ENCODE assay signal across 1 cellular context in the genomic region with DNA sequence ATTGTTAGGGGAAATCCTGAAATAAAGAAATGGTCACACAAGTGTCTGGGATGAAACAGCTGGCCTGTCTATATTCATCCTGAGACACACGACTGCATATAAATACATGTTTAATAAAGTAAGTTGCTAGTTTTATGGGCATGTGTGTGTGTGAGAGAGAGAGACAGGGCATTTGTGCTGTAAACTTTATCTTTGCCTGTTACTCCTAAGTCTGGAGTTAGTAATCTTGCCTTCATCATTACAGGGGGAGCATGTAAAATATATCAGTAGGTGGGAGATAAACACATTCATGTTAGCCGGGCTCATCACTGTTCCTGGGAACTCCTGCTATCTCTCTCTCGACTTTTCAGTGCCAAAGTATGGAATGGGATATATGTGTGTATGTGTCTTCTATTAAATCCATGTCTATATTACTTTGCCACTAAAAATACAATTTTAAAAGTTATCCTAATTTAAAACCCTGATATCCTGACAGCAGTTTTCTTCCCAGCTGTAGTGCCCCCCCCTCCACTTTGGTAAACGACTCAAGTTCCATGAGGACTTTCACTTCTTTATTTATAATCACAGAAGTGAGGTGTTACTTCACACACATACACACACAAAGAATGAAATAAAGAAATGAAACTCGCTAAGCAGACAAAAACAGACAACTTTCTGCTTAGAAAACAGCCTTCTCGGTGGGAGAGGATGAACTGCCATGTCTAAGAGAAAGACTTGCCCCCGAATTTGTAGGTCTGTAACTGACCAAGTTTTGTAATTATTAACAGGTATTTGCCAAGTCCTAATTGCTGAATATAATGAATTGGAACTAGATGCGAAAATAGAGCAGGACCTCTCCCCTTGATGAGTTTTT.
TF ChIP-seq lines count a peak whose summit lies in the region.

No MANE protein-coding gene starts in this region.

TF ChIP-seq in IMR-90, 13 proteins besides CTCF, POLR2A, EP300 and RAD21 (continued from another document):
- no peak for TF ChIP-seq MAFK (IDR thresholded peaks at IDR 0.05; ENCODE audit: low read depth, low read length)
- TF ChIP-seq CEBPB (IDR thresholded peaks at IDR 0.05; ENCODE audit: low read depth, low read length): no peak
- TF ChIP-seq MXI1 (IDR thresholded peaks at IDR 0.05; ENCODE audit: borderline replicate concordance, low read depth, low read length): no peak
- TF ChIP-seq, protein P1, sequence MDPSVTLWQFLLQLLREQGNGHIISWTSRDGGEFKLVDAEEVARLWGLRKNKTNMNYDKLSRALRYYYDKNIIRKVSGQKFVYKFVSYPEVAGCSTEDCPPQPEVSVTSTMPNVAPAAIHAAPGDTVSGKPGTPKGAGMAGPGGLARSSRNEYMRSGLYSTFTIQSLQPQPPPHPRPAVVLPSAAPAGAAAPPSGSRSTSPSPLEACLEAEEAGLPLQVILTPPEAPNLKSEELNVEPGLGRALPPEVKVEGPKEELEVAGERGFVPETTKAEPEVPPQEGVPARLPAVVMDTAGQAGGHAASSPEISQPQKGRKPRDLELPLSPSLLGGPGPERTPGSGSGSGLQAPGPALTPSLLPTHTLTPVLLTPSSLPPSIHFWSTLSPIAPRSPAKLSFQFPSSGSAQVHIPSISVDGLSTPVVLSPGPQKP (IDR thresholded peaks at IDR 0.05; ENCODE audit: borderline replicate concordance, low read depth, low read length): no peak
- TF ChIP-seq MAZ (IDR thresholded peaks at IDR 0.05; ENCODE audit: borderline replicate concordance, low read depth, low read length): no peak
- no peak for TF ChIP-seq NFE2L2 (IDR thresholded peaks at IDR 0.05; ENCODE audit: low read depth, low read length)
- TF ChIP-seq RCOR1 (IDR thresholded peaks at IDR 0.05; ENCODE audit: insufficient replicate concordance, low read length): no peak
- no peak for TF ChIP-seq SMC3 (IDR thresholded peaks at IDR 0.05; ENCODE audit: low read depth, low read length)
- TF ChIP-seq, protein P2, sequence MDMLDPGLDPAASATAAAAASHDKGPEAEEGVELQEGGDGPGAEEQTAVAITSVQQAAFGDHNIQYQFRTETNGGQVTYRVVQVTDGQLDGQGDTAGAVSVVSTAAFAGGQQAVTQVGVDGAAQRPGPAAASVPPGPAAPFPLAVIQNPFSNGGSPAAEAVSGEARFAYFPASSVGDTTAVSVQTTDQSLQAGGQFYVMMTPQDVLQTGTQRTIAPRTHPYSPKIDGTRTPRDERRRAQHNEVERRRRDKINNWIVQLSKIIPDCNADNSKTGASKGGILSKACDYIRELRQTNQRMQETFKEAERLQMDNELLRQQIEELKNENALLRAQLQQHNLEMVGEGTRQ (IDR thresholded peaks at IDR 0.05; ENCODE audit: low read depth, low read length): no peak
